ENCODE assay signal across 16 cellular contexts in genomic region chr9:18014556-18014955, GRCh38.
DNase-seq lines count a peak whose midpoint lies in the region; ATAC-seq and TF ChIP-seq lines count a peak whose summit lies in the region.
"Had no signal": no experiment of that assay in that cellular context is flagged by ENCODE, and none has a peak within 500 bp of the region (broad histone marks: within the 10 kb centered on the region; RNA-seq: fewer than 3 reads in every experiment).

No MANE protein-coding gene starts in this region.

- no peak overlapping the region for H3K4ac ChIP-seq in mesendoderm (ENCODE audit: low read depth, low read length)

- H2AFZ ChIP-seq in MM.1S (ENCODE audit: low read length) = no peak overlapping the region

- WGBS in mesendoderm (ENCODE audit: extremely low coverage, insufficient coverage, low lambda C conversion rate) = no CpG with 5 or more reads among the region's 3 CpGs

- H4K8ac ChIP-seq in mesendoderm (ENCODE audit: low read depth, low read length) = no peak overlapping the region

- H3K23ac ChIP-seq in mesendoderm (ENCODE audit: low read length) = no peak overlapping the region

- no peaks in the 10 kb centered on the region for H3K79me1 ChIP-seq in mesendoderm (ENCODE audit: low read length)

- no peak overlapping the region for H2BK120ac ChIP-seq in mesendoderm (ENCODE audit: low read depth, low read length)

- peak; percentile 45 for ATAC-seq in Right ventricle myocardium inferior
- ATAC-seq in Right ventricle myocardium superior (ENCODE audit: poor library complexity) = no peak
- ATAC-seq in GM18867 (IDR thresholded peaks at IDR 0.05; ENCODE audit: unreplicated experiment) = no peak

- no peak overlapping the region for H3K56ac ChIP-seq in mesendoderm (ENCODE audit: low read length)

- no peak overlapping the region for H2AK5ac ChIP-seq in mesendoderm (ENCODE audit: low read length)

- H3K36me3 ChIP-seq in mesendoderm (ENCODE audit: control insufficient read depth, insufficient read depth, low read length) (no peaks in the 10 kb centered on the region), MM.1S (replicated peaks; ENCODE audit: insufficient read depth, low read length) (no peaks in the 10 kb centered on the region)
- H3K36me3 ChIP-seq: BLaER1 treated with 17β-estradiol and CSF1 and Interleukin-3, amounts not matched to agents 10 nM and 100 nM had no signal

- H3F3A ChIP-seq in MM.1S (ENCODE audit: insufficient read depth, low read length) = no peaks in the 10 kb centered on the region

- no peak overlapping the region for H3K4me2 ChIP-seq in mesendoderm (ENCODE audit: low read length)
- H3K4me2 ChIP-seq in MM.1S (ENCODE audit: low read depth, low read length) = no peak overlapping the region
- H3K4me2 ChIP-seq: BLaER1 treated with 17β-estradiol and CSF1 and Interleukin-3, amounts not matched to agents 10 nM and 100 nM had no signal

- H3K79me2 ChIP-seq in mesendoderm (ENCODE audit: control insufficient read depth, insufficient read depth, low read length) = no peaks in the 10 kb centered on the region
- H3K79me2 ChIP-seq in MM.1S (ENCODE audit: low read length) = no peaks in the 10 kb centered on the region

- no peak overlapping the region for H2BK15ac ChIP-seq in mesendoderm (replicated peaks; ENCODE audit: low read depth)

- H3K27me3 ChIP-seq in mesendoderm (ENCODE audit: insufficient read depth, low read length, poor library complexity) (no peaks in the 10 kb centered on the region), MM.1S (replicated peaks; ENCODE audit: insufficient read depth, low read length) (no peaks in the 10 kb centered on the region)
- H3K27me3 ChIP-seq: BLaER1 treated with 17β-estradiol and CSF1 and Interleukin-3, amounts not matched to agents 10 nM and 100 nM had no signal

- no peak overlapping the region for H2BK5ac ChIP-seq in mesendoderm (ENCODE audit: low read length)

- no peaks in the 10 kb centered on the region for H3K4me1 ChIP-seq in mesendoderm (ENCODE audit: control insufficient read depth, low read depth, low read length)
- no peaks in the 10 kb centered on the region for H3K4me1 ChIP-seq in MM.1S (ENCODE audit: low read length)
- H3K4me1 ChIP-seq: BLaER1 treated with 17β-estradiol and CSF1 and Interleukin-3, amounts not matched to agents 10 nM and 100 nM had no signal

- no peak overlapping the region for H3K27ac ChIP-seq in mesendoderm (ENCODE audit: low read depth, low read length)
- H3K27ac ChIP-seq in MM.1S (ENCODE audit: low read length) = no peak overlapping the region
- H3K27ac ChIP-seq: BLaER1 treated with 17β-estradiol and CSF1 and Interleukin-3, amounts not matched to agents 10 nM and 100 nM had no signal

- DNase-seq in Right ventricle myocardium inferior (ENCODE audit: missing footprints) (no peak), Right ventricle myocardium superior (no peak), epithelial cell of esophagus (ENCODE audit: low read depth) (peak; percentile 31), mesendoderm (peak; percentile 35), MM.1S (no peak), KG1 (lab: John Stamatoyannopoulos, UW) (no peak)
- DNase-seq in stimulated activated naive CD4-positive, alpha-beta T cell treated with Interleukin-2 at 50 U/mL for 16 hours (lab: John Stamatoyannopoulos, UW) = no peak
- DNase-seq: 8988T, DMS153, H9, NCI-H1436 treated with DMSO at 0.1 percent for 48 hours, NCI-H2227 treated with DMSO at 0.1 percent for 48 hours, NCI-H774, SHP77 treated with DMSO at 0.1 percent for 48 hours had no signal

- TF ChIP-seq CTCF in epithelial cell of esophagus (IDR thresholded peaks at IDR 0.05; ENCODE audit: insufficient read depth, low read depth, low read length, missing control alignments) (no peak), MM.1S (IDR thresholded peaks at IDR 0.05; ENCODE audit: low read length) (no peak)

- no peak overlapping the region for H3K18ac ChIP-seq in mesendoderm (ENCODE audit: low read length)

- H3K9me2 ChIP-seq in MM.1S (replicated peaks; ENCODE audit: insufficient read depth, low read length) = no peaks in the 10 kb centered on the region

- H3K9me3 ChIP-seq in MM.1S (replicated peaks; ENCODE audit: insufficient read depth, low read length) = no peaks in the 10 kb centered on the region

- H3K9ac ChIP-seq in mesendoderm (ENCODE audit: low read length) (no peak overlapping the region), MM.1S (ENCODE audit: low read length) (no peak overlapping the region)
- H3K9ac ChIP-seq: BLaER1 treated with 17β-estradiol and CSF1 and Interleukin-3, amounts not matched to agents 10 nM and 100 nM had no signal

- no peak overlapping the region for H3K4me3 ChIP-seq in epithelial cell of esophagus (ENCODE audit: low read length)
- no peak overlapping the region for H3K4me3 ChIP-seq in mesendoderm (ENCODE audit: low read length)
- H3K4me3 ChIP-seq in MM.1S (ENCODE audit: low read length) = no peak overlapping the region
- H3K4me3 ChIP-seq: BLaER1 treated with 17β-estradiol and CSF1 and Interleukin-3, amounts not matched to agents 10 nM and 100 nM had no signal

- H4K20me1 ChIP-seq in MM.1S (ENCODE audit: insufficient read depth, low read length) = no peaks in the 10 kb centered on the region
- H4K20me1 ChIP-seq: BLaER1 treated with 17β-estradiol and CSF1 and Interleukin-3, amounts not matched to agents 10 nM and 100 nM had no signal

- H4K5ac ChIP-seq in mesendoderm (ENCODE audit: low read length) = no peak overlapping the region

- intact Hi-C loops in Right ventricle myocardium inferior (cut with DNase I) = no loop called here
- intact Hi-C loops in Right ventricle myocardium superior (cut with DNase I) = no loop called here

Comparison
In these comparisons a context has a peak if more than half of its experiments do, and no peak if none do; other contexts are left out.
1. DNase-seq: peak in epithelial cell of esophagus (single experiment) and mesendoderm (single experiment); none in Right ventricle myocardium inferior (single experiment), Right ventricle myocardium superior (single experiment), stimulated activated naive CD4-positive, alpha-beta T cell treated with Interleukin-2 at 50 U/mL for 16 hours (single experiment), MM.1S (single experiment) and KG1 (single experiment).